ENCODE assay signal across 20 cellular contexts in genomic region chr9:73515216-73515615, GRCh38.
"Had no signal": no experiment of that assay in that cellular context is flagged by ENCODE, and none has a peak within 500 bp of the region (broad histone marks: within the 10 kb centered on the region; RNA-seq: fewer than 3 reads in every experiment).

No MANE protein-coding gene starts in this region.

- H3K36me3 ChIP-seq: ascending aorta, breast epithelium, esophagus muscularis mucosa, right lobe of liver, tibial nerve, vagina had no signal

- H3K4me3 ChIP-seq: ascending aorta, breast epithelium, esophagus muscularis mucosa, right lobe of liver, smooth muscle cell, tibial nerve, vagina had no signal

- ATAC-seq: left cardiac atrium had no signal

- H3K4me1 ChIP-seq: ascending aorta, breast epithelium, esophagus muscularis mucosa, right lobe of liver, tibial nerve, vagina had no signal

- H3K9me3 ChIP-seq: ascending aorta, breast epithelium, esophagus muscularis mucosa, right lobe of liver, tibial nerve, vagina had no signal

- DNase-seq: activated CD4-positive, alpha-beta T cell treated with anti-CD3 and anti-CD28 coated beads for 1 hour; activated CD4-positive, alpha-beta T cell treated with anti-CD3 and anti-CD28 coated beads, Interleukin-2, amount 50 U/mL, for 4 hours; activated naive CD4-positive, alpha-beta T cell treated with anti-CD3 and anti-CD28 coated beads, Interleukin-2, amount 10 ng/mL, durations not matched to agents 7 days and 5 days; activated T-cell treated with anti-CD3 and anti-CD28 coated beads, Interleukin-2, amount 50 U/mL, for 1 hour; dermis blood vessel endothelial cell; glutamatergic neuron; immature natural killer cell; left cardiac atrium; midbrain; right lobe of liver; stimulated activated CD4-positive, alpha-beta T cell treated with anti-CD3 and anti-CD28 coated beads, Interleukin-4, amount 100 ng/mL, for 4 hours; stimulated activated CD8-positive, alpha-beta memory T cell treated with anti-CD3 and anti-CD28 coated beads, Interleukin-4, amount 100 ng/mL, for 48 hours; stimulated activated naive CD4-positive, alpha-beta T cell treated with Interleukin-2 at 50 U/mL for 16 hours; substantia nigra had no signal

- H3K27ac ChIP-seq: ascending aorta, breast epithelium, esophagus muscularis mucosa, right lobe of liver, tibial nerve, vagina had no signal

- H3K27me3 ChIP-seq: ascending aorta, breast epithelium, esophagus muscularis mucosa, right lobe of liver, tibial nerve, vagina had no signal
